In genomic region chr22:50185384-50186087, GRCh38 we compare ENCODE assay signal across 8 cellular contexts. TPM values are rescaled to one million over a fixed set of nuclear protein-coding genes. Genes with fewer than 3 reads are reported as not detected.
DNase-seq lines count a peak whose midpoint lies in the region; ATAC-seq and TF ChIP-seq lines count a peak whose summit lies in the region.

Gene TRABD, plus strand, starts transcription at chr22:50185913. Its CDS starts 7,148 bp downstream, at chr22:50193061.

- H3K36me3 ChIP-seq in A673 (ENCODE audit: insufficient read depth, low read length, poor library complexity, severe bottlenecking): no peaks in the 10 kb centered on the region

- H3K36me3 Mint-ChIP-seq in neural crest cell (ENCODE audit: low read depth): no peaks in the 10 kb centered on the region
- peaks cover 3% of the 10 kb centered on the region for H3K36me3 Mint-ChIP-seq in stimulated activated naive CD8-positive, alpha-beta T cell treated with anti-CD3 and anti-CD28 coated beads, Interleukin-15, Interleukin-2, amounts not matched to agents 100 ng/mL and 50 ng/mL, for 24 hours (ENCODE audit: low read depth)

- ATAC-seq in GM18867 (IDR thresholded peaks at IDR 0.05; ENCODE audit: unreplicated experiment): peak; percentile 35

- POLR2A ChIA-PET in A673 (lab: Charles Lee; ENCODE audit: low non-redundant PET): no interaction called here

- in situ Hi-C loops in SK-MEL-5 (cut with HindIII; ENCODE audit: low pct_unique_long_range_greater_than_20kb, low sequenced_read_pairs): no loop called here

- H3K4me1 ChIP-seq in A673 (ENCODE audit: insufficient read depth, low read length, poor library complexity, severe bottlenecking): no peaks in the 10 kb centered on the region

- no peak for TF ChIP-seq RAD21 in Ishikawa (IDR thresholded peaks at IDR 0.05; ENCODE audit: low read depth)

- H3K27ac Mint-ChIP-seq in neural crest cell (ENCODE audit: unreplicated experiment): peak within 1 kb of the TSS; percentile 87
- H3K27ac Mint-ChIP-seq in stimulated activated naive CD8-positive, alpha-beta T cell treated with anti-CD3 and anti-CD28 coated beads, Interleukin-15, Interleukin-2, amounts not matched to agents 100 ng/mL and 50 ng/mL, for 24 hours: peak within 1 kb of the TSS; percentile 95

- peaks cover 7% of the 10 kb centered on the region for H3K4me1 Mint-ChIP-seq in neural crest cell
- peaks cover 33% of the 10 kb centered on the region for H3K4me1 Mint-ChIP-seq in stimulated activated naive CD8-positive, alpha-beta T cell treated with anti-CD3 and anti-CD28 coated beads, Interleukin-15, Interleukin-2, amounts not matched to agents 100 ng/mL and 50 ng/mL, for 24 hours (ENCODE audit: low read depth)

- H3K27ac ChIP-seq in A673 (ENCODE audit: low read depth, low read length, poor library complexity, severe bottlenecking): peak within 1 kb of the TSS; percentile 83

- no peaks in the 10 kb centered on the region for H3K27me3 ChIP-seq in A673 (replicated peaks; ENCODE audit: insufficient read depth, low read depth, low read length, poor library complexity)

- H3K4me3 ChIP-seq in A673 (ENCODE audit: low read depth, low read length, poor library complexity, severe bottlenecking) (peak within 1 kb of the TSS; percentile 84), foreskin fibroblast (ENCODE audit: low read depth in 1 of 2, low read length in 2 of 2) (peak within 1 kb of the TSS; percentile 65 to 67)

- intact Hi-C loops in A673 (cut with micrococcal nuclease; ENCODE audit: unreplicated experiment): no loop called here

- no peak for TF ChIP-seq EP300 in Ishikawa (IDR thresholded peaks at IDR 0.05; ENCODE audit: borderline replicate concordance)

- DNase-seq in A673 (ENCODE audit: low spot score): peak; percentile 95
- DNase-seq in SK-MEL-5 (ENCODE audit: low read depth, low spot score): peak; percentile 88
- peak; percentile 78 for DNase-seq in activated gamma-delta T cell treated with anti-CD3 and anti-CD28 coated beads, Interleukin-2, amount 50 U/mL, for 16 hours (ENCODE audit: low read depth)
- DNase-seq in foreskin fibroblast: peak; percentile 84 to 96
- peak; percentile 75 for DNase-seq in neural crest cell (ENCODE audit: low read depth, low spot score)

- no TSS peak for BruUV-seq in A673 (replicated peaks; lab: Mats Ljungman, UMichigan)

- H3K9me3 ChIP-seq in A673 (ENCODE audit: low read depth, low read length, poor library complexity, severe bottlenecking): no peaks in the 10 kb centered on the region

- CTCF ChIA-PET in A673 (lab: Charles Lee): no interaction called here

- TF ChIP-seq CTCF in A673 (conservative IDR thresholded peaks at IDR 0.05; ENCODE audit: low read depth, low read length) (no peak), foreskin fibroblast (IDR thresholded peaks at IDR 0.05; ENCODE audit: low read depth, low read length) (no peak), neural crest cell (conservative IDR thresholded peaks at IDR 0.05) (no peak)

- H3K4me3 Mint-ChIP-seq in neural crest cell: peak within 1 kb of the TSS; percentile 90
- H3K4me3 Mint-ChIP-seq in stimulated activated naive CD8-positive, alpha-beta T cell treated with anti-CD3 and anti-CD28 coated beads, Interleukin-15, Interleukin-2, amounts not matched to agents 100 ng/mL and 50 ng/mL, for 24 hours: peak within 1 kb of the TSS; percentile 97

- no peaks in the 10 kb centered on the region for H3K27me3 Mint-ChIP-seq in neural crest cell (ENCODE audit: low read depth)
- H3K27me3 Mint-ChIP-seq in stimulated activated naive CD8-positive, alpha-beta T cell treated with anti-CD3 and anti-CD28 coated beads, Interleukin-15, Interleukin-2, amounts not matched to agents 100 ng/mL and 50 ng/mL, for 24 hours: no peaks in the 10 kb centered on the region

- H3K9me3 Mint-ChIP-seq in neural crest cell: no peaks in the 10 kb centered on the region
- no peaks in the 10 kb centered on the region for H3K9me3 Mint-ChIP-seq in stimulated activated naive CD8-positive, alpha-beta T cell treated with anti-CD3 and anti-CD28 coated beads, Interleukin-15, Interleukin-2, amounts not matched to agents 100 ng/mL and 50 ng/mL, for 24 hours

TF ChIP-seq in Ishikawa, 13 proteins besides CTCF, POLR2A, EP300 and RAD21:
- TF ChIP-seq MAX (IDR thresholded peaks at IDR 0.05) (peak; percentile 20; the same call in 1 of the 2 replicates), YY1 (IDR thresholded peaks at IDR 0.05; ENCODE audit: low read depth) (peak; percentile 67), TEAD4 (IDR thresholded peaks at IDR 0.05) (no peak), TCF12 (IDR thresholded peaks at IDR 0.05; ENCODE audit: low read depth) (peak; percentile 27; the same call in 1 of the 2 replicates)

RNA-seq across cellular contexts. Expression of gene TRABD, which starts in this region (rescaled TPM):
- 63.9 and 68.2 TPM in 2 replicates for total RNA-seq in A673 (2021)
- 29.6 and 30.2 TPM in 2 replicates for total RNA-seq in SK-MEL-5 (2014; rRNA removed; shearing (Covaris generic))
- 78.1 and 85.4 TPM in 2 replicates for polyA plus RNA-seq in SK-MEL-5 (2015; cell fraction: cytosol; rRNA removed)
- polyA plus RNA-seq in SK-MEL-5 (2015; cell fraction: nucleus; rRNA removed): 182 and 186 TPM in 2 replicates
- total RNA-seq in neural crest cell: 45.7 and 46.9 TPM in 2 replicates

Comparison
In these comparisons a context has a peak if more than half of its experiments do, and no peak if none do; other contexts are left out.
1. Peak in every context shown above with its lines: DNase-seq, ATAC-seq, H3K4me3 ChIP-seq and H3K27ac ChIP-seq.